ENCODE assay signal across 1 cellular context in the genomic region with DNA sequence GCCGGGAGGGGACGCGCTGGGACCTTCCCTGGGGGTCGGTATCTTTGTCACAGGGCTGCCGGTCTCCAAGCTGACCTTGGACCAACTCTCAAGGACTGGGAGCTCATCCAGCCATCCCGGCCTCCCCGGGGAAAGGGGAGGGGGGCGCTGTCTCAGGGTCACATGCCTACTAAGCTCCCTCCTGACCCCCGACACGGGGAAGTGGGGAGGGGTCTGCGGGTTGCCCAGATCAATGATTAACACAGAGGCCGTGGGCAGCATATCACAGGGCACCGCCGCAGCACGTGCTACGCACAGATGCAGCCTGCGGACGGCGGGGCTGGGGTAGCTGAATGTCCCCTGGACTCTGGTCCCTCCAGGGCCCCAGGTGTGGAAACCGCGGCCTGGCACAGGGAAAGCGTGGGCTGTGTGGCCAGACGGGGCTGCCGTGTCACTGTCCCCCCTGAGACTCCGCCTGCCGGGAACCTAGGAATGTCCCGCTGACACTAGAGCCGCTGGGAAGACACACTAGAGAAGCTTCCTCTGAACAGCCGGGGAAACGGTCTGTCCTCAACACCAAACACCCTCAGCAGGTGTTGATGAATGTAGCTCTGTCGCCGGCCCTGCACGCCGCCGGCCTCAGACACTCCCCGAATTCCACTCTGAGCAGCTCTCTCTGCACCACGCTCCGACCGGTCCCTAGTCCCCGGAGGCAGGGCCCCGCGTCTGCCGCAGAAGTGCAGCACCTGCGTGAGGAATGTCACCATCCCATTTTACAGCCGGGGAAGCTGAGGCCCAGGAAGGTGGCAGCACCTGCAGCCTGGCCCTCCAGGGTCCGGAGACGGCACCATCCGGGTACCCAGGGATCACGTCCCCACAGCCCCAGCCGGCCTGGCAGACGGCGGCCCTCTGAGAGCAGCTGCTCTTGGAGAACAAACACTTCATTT.
TF ChIP-seq lines count a peak whose summit lies in the region.

No MANE protein-coding gene starts in this region.

TF ChIP-seq in HepG2, 621 proteins besides CTCF, POLR2A, EP300 and RAD21 (continued from another document and continues in another):
- peak; percentile 46; the same call in 1 of the 2 replicates for TF ChIP-seq ELF3 (CRISPR knock-in tag; IDR thresholded peaks at IDR 0.05)
- TF ChIP-seq, protein P1, sequence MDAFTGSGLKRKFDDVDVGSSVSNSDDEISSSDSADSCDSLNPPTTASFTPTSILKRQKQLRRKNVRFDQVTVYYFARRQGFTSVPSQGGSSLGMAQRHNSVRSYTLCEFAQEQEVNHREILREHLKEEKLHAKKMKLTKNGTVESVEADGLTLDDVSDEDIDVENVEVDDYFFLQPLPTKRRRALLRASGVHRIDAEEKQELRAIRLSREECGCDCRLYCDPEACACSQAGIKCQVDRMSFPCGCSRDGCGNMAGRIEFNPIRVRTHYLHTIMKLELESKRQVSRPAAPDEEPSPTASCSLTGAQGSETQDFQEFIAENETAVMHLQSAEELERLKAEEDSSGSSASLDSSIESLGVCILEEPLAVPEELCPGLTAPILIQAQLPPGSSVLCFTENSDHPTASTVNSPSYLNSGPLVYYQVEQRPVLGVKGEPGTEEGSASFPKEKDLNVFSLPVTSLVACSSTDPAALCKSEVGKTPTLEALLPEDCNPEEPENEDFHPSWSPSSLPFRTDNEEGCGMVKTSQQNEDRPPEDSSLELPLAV (CRISPR knock-in tag; conservative IDR thresholded peaks at IDR 0.05; ENCODE audit: low read depth) = no peak
- TF ChIP-seq HDAC6 (IDR thresholded peaks at IDR 0.05; ENCODE audit: low read depth, low read length) = no peak
- no peak for TF ChIP-seq ZSCAN30 (CRISPR knock-in tag; IDR thresholded peaks at IDR 0.05)
- peak; percentile 68; the same call in 1 of the 2 replicates for TF ChIP-seq TGIF2 (CRISPR knock-in tag; IDR thresholded peaks at IDR 0.05)
- peak; percentile 52 for TF ChIP-seq ZNF225 (CRISPR knock-in tag; IDR thresholded peaks at IDR 0.05)
- peak; percentile 31; the same call in 1 of the 2 replicates for TF ChIP-seq ZBTB38 (CRISPR knock-in tag; IDR thresholded peaks at IDR 0.05)
- TF ChIP-seq SIX4 (CRISPR knock-in tag; IDR thresholded peaks at IDR 0.05) = no peak
- TF ChIP-seq SAP130 (CRISPR knock-in tag; IDR thresholded peaks at IDR 0.05; ENCODE audit: low read depth) = peak; percentile 57; the same call in 1 of the 2 replicates
- TF ChIP-seq FOXK1 (CRISPR knock-in tag; IDR thresholded peaks at IDR 0.05; ENCODE audit: borderline replicate concordance, low read depth) = no peak
- TF ChIP-seq, protein P2, sequence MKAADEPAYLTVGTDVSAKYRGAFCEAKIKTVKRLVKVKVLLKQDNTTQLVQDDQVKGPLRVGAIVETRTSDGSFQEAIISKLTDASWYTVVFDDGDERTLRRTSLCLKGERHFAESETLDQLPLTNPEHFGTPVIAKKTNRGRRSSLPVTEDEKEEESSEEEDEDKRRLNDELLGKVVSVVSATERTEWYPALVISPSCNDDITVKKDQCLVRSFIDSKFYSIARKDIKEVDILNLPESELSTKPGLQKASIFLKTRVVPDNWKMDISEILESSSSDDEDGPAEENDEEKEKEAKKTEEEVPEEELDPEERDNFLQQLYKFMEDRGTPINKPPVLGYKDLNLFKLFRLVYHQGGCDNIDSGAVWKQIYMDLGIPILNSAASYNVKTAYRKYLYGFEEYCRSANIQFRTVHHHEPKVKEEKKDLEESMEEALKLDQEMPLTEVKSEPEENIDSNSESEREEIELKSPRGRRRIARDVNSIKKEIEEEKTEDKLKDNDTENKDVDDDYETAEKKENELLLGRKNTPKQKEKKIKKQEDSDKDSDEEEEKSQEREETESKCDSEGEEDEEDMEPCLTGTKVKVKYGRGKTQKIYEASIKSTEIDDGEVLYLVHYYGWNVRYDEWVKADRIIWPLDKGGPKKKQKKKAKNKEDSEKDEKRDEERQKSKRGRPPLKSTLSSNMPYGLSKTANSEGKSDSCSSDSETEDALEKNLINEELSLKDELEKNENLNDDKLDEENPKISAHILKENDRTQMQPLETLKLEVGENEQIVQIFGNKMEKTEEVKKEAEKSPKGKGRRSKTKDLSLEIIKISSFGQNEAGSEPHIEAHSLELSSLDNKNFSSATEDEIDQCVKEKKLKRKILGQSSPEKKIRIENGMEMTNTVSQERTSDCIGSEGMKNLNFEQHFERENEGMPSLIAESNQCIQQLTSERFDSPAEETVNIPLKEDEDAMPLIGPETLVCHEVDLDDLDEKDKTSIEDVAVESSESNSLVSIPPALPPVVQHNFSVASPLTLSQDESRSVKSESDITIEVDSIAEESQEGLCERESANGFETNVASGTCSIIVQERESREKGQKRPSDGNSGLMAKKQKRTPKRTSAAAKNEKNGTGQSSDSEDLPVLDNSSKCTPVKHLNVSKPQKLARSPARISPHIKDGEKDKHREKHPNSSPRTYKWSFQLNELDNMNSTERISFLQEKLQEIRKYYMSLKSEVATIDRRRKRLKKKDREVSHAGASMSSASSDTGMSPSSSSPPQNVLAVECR (CRISPR knock-in tag; IDR thresholded peaks at IDR 0.05; ENCODE audit: borderline replicate concordance) = peak; percentile 36; the same call in 1 of the 2 replicates
- no peak for TF ChIP-seq ZNF564 (CRISPR knock-in tag; IDR thresholded peaks at IDR 0.05)
- TF ChIP-seq, protein P3, sequence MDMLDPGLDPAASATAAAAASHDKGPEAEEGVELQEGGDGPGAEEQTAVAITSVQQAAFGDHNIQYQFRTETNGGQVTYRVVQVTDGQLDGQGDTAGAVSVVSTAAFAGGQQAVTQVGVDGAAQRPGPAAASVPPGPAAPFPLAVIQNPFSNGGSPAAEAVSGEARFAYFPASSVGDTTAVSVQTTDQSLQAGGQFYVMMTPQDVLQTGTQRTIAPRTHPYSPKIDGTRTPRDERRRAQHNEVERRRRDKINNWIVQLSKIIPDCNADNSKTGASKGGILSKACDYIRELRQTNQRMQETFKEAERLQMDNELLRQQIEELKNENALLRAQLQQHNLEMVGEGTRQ (IDR thresholded peaks at IDR 0.05; ENCODE audit: low read depth, low read length) = peak; percentile 67
- TF ChIP-seq, protein P3 (CRISPR knock-in tag; IDR thresholded peaks at IDR 0.05; ENCODE audit: borderline replicate concordance) = peak; percentile 87; the same call in 1 of the 2 replicates
- TF ChIP-seq MTA1 (CRISPR knock-in tag; IDR thresholded peaks at IDR 0.05; ENCODE audit: borderline replicate concordance) = peak; percentile 89; the same call in 1 of the 2 replicates
- TF ChIP-seq SALL1 (CRISPR knock-in tag; IDR thresholded peaks at IDR 0.05) = peak; percentile 83
- no peak for TF ChIP-seq GZF1 (CRISPR knock-in tag; IDR thresholded peaks at IDR 0.05)
- TF ChIP-seq PITX1 (CRISPR knock-in tag; IDR thresholded peaks at IDR 0.05) = peak; percentile 65; the same call in 1 of the 2 replicates
- no peak for TF ChIP-seq POLR2G (IDR thresholded peaks at IDR 0.05; ENCODE audit: low read depth, low read length)
- TF ChIP-seq, protein P4, sequence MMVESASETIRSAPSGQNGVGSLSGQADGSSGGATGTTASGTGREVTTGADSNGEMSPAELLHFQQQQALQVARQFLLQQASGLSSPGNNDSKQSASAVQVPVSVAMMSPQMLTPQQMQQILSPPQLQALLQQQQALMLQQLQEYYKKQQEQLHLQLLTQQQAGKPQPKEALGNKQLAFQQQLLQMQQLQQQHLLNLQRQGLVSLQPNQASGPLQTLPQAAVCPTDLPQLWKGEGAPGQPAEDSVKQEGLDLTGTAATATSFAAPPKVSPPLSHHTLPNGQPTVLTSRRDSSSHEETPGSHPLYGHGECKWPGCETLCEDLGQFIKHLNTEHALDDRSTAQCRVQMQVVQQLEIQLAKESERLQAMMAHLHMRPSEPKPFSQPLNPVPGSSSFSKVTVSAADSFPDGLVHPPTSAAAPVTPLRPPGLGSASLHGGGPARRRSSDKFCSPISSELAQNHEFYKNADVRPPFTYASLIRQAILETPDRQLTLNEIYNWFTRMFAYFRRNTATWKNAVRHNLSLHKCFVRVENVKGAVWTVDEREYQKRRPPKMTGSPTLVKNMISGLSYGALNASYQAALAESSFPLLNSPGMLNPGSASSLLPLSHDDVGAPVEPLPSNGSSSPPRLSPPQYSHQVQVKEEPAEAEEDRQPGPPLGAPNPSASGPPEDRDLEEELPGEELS (CRISPR knock-in tag; IDR thresholded peaks at IDR 0.05) = peak; percentile 36; the same call in 1 of the 2 replicates
- no peak for TF ChIP-seq ZNF775 (CRISPR knock-in tag; IDR thresholded peaks at IDR 0.05; ENCODE audit: borderline replicate concordance)
- TF ChIP-seq EED (CRISPR knock-in tag; IDR thresholded peaks at IDR 0.05) = no peak
- 0 out of 2 replicates have a peak, but pooled peaks have one; percentile 30 for TF ChIP-seq TAF1 (CRISPR knock-in tag; IDR thresholded peaks at IDR 0.05)
- TF ChIP-seq ZNF354B (CRISPR knock-in tag; IDR thresholded peaks at IDR 0.05) = no peak
- TF ChIP-seq, protein P5, sequence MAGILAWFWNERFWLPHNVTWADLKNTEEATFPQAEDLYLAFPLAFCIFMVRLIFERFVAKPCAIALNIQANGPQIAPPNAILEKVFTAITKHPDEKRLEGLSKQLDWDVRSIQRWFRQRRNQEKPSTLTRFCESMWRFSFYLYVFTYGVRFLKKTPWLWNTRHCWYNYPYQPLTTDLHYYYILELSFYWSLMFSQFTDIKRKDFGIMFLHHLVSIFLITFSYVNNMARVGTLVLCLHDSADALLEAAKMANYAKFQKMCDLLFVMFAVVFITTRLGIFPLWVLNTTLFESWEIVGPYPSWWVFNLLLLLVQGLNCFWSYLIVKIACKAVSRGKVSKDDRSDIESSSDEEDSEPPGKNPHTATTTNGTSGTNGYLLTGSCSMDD (CRISPR knock-in tag; IDR thresholded peaks at IDR 0.05) = no peak
- peak; percentile 29 for TF ChIP-seq ZNF331 (CRISPR knock-in tag; IDR thresholded peaks at IDR 0.05)
- no peak for TF ChIP-seq ZNF17 (CRISPR knock-in tag; IDR thresholded peaks at IDR 0.05)
- no peak for TF ChIP-seq ZEB1 (IDR thresholded peaks at IDR 0.05; ENCODE audit: insufficient replicate concordance, low read depth)
- TF ChIP-seq CHD4 (IDR thresholded peaks at IDR 0.05; ENCODE audit: borderline replicate concordance, low read length) = peak; percentile 89
- TF ChIP-seq IRF2 (CRISPR knock-in tag; IDR thresholded peaks at IDR 0.05) = no peak; the same call in 1 of the 2 replicates
- TF ChIP-seq CHD2 (IDR thresholded peaks at IDR 0.05; ENCODE audit: low read depth, low read length) = no peak
- TF ChIP-seq RELA (CRISPR knock-in tag; IDR thresholded peaks at IDR 0.05) = no peak
- TF ChIP-seq, protein P6, sequence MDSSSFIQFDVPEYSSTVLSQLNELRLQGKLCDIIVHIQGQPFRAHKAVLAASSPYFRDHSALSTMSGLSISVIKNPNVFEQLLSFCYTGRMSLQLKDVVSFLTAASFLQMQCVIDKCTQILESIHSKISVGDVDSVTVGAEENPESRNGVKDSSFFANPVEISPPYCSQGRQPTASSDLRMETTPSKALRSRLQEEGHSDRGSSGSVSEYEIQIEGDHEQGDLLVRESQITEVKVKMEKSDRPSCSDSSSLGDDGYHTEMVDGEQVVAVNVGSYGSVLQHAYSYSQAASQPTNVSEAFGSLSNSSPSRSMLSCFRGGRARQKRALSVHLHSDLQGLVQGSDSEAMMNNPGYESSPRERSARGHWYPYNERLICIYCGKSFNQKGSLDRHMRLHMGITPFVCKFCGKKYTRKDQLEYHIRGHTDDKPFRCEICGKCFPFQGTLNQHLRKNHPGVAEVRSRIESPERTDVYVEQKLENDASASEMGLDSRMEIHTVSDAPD (CRISPR knock-in tag; IDR thresholded peaks at IDR 0.05) = peak; percentile 82
- TF ChIP-seq FOXO1 (CRISPR knock-in tag; IDR thresholded peaks at IDR 0.05) = peak; percentile 18; the same call in 1 of the 2 replicates
- TF ChIP-seq, protein P7, sequence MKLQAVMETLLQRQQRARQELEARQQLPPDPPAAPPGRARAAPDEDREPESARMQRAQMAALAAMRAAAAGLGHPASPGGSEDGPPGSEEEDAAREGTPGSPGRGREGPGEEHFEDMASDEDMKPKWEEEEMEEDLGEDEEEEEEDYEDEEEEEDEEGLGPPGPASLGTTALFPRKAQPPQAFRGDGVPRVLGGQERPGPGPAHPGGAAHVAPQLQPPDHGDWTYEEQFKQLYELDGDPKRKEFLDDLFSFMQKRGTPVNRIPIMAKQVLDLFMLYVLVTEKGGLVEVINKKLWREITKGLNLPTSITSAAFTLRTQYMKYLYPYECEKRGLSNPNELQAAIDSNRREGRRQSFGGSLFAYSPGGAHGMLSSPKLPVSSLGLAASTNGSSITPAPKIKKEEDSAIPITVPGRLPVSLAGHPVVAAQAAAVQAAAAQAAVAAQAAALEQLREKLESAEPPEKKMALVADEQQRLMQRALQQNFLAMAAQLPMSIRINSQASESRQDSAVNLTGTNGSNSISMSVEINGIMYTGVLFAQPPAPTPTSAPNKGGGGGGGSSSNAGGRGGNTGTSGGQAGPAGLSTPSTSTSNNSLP (IDR thresholded peaks at IDR 0.05; ENCODE audit: low read depth, low read length) = no peak
- no peak for TF ChIP-seq PTBP1 (IDR thresholded peaks at IDR 0.05; ENCODE audit: low read depth, low read length, poor library complexity, severe bottlenecking)
- TF ChIP-seq SUZ12 (IDR thresholded peaks at IDR 0.05; ENCODE audit: low read depth, low read length) = no peak
- peak; percentile 69 for TF ChIP-seq TARDBP (CRISPR knock-in tag; IDR thresholded peaks at IDR 0.05)
- 0 out of 2 replicates have a peak, but pooled peaks have one; percentile 29 for TF ChIP-seq ZNF33A (CRISPR knock-in tag; IDR thresholded peaks at IDR 0.05; ENCODE audit: borderline replicate concordance)
- TF ChIP-seq, protein P8, sequence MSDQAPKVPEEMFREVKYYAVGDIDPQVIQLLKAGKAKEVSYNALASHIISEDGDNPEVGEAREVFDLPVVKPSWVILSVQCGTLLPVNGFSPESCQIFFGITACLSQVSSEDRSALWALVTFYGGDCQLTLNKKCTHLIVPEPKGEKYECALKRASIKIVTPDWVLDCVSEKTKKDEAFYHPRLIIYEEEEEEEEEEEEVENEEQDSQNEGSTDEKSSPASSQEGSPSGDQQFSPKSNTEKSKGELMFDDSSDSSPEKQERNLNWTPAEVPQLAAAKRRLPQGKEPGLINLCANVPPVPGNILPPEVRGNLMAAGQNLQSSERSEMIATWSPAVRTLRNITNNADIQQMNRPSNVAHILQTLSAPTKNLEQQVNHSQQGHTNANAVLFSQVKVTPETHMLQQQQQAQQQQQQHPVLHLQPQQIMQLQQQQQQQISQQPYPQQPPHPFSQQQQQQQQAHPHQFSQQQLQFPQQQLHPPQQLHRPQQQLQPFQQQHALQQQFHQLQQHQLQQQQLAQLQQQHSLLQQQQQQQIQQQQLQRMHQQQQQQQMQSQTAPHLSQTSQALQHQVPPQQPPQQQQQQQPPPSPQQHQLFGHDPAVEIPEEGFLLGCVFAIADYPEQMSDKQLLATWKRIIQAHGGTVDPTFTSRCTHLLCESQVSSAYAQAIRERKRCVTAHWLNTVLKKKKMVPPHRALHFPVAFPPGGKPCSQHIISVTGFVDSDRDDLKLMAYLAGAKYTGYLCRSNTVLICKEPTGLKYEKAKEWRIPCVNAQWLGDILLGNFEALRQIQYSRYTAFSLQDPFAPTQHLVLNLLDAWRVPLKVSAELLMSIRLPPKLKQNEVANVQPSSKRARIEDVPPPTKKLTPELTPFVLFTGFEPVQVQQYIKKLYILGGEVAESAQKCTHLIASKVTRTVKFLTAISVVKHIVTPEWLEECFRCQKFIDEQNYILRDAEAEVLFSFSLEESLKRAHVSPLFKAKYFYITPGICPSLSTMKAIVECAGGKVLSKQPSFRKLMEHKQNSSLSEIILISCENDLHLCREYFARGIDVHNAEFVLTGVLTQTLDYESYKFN (CRISPR knock-in tag; conservative IDR thresholded peaks at IDR 0.05) = peak; percentile 85
- no peak for TF ChIP-seq ARHGAP35 (CRISPR knock-in tag; IDR thresholded peaks at IDR 0.05; ENCODE audit: borderline replicate concordance)
